In the genomic region with DNA sequence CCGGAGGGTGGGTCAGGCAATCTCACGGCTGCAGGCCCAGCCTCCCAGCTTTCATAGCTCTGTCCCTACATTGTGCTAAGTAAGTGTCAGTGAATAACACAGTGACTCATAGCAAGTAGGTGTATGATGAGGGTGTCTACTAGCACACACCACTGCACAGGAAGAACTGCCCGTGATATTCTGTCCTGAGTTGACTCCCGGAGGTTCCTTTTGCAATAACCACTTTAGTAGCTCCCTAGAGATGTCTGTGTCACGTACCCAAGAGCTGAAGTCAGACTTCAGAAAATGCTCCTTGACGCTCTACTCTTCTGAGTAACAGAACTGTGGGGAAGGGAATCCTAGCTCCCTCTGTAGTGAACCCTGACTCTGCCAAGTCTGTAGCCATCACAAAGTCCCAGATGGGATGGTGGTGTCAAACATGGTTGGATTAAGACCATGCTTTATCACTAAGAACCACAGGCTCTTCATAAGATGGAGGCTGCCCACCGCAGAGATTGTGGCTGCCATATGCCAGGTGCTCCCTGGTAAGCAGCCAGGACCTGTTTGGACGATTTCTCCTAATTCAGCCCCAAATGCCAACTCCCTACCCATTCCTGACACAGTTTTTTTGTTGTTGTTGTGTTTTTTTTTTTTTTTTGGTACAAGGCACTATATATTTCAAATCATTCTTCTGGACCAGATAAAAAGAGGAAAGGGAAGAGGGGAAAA, we compare ENCODE assay signal across 2 cellular contexts.
TF ChIP-seq lines count a peak whose summit lies in the region.

No MANE protein-coding gene starts in this region.

TF ChIP-seq in SK-N-SH treated with all-trans-retinoic acid at 6 μM for 48 hours, 23 proteins besides CTCF, POLR2A, EP300 and RAD21 (continued from another document):
- TF ChIP-seq ARNTL (CRISPR knock-in tag; IDR thresholded peaks at IDR 0.05; ENCODE audit: borderline replicate concordance, low read depth) (no peak), ZFP3 (CRISPR knock-in tag; IDR thresholded peaks at IDR 0.05) (no peak), ZFP30 (CRISPR knock-in tag; IDR thresholded peaks at IDR 0.05) (no peak)
- TF ChIP-seq, protein P1, sequence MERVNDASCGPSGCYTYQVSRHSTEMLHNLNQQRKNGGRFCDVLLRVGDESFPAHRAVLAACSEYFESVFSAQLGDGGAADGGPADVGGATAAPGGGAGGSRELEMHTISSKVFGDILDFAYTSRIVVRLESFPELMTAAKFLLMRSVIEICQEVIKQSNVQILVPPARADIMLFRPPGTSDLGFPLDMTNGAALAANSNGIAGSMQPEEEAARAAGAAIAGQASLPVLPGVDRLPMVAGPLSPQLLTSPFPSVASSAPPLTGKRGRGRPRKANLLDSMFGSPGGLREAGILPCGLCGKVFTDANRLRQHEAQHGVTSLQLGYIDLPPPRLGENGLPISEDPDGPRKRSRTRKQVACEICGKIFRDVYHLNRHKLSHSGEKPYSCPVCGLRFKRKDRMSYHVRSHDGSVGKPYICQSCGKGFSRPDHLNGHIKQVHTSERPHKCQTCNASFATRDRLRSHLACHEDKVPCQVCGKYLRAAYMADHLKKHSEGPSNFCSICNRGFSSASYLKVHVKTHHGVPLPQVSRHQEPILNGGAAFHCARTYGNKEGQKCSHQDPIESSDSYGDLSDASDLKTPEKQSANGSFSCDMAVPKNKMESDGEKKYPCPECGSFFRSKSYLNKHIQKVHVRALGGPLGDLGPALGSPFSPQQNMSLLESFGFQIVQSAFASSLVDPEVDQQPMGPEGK (CRISPR knock-in tag; IDR thresholded peaks at IDR 0.05; ENCODE audit: borderline replicate concordance), result no peak

TF ChIP-seq in SK-N-SH, 30 proteins besides CTCF, POLR2A, EP300 and RAD21 (continued from another document):
- TF ChIP-seq, protein P2, sequence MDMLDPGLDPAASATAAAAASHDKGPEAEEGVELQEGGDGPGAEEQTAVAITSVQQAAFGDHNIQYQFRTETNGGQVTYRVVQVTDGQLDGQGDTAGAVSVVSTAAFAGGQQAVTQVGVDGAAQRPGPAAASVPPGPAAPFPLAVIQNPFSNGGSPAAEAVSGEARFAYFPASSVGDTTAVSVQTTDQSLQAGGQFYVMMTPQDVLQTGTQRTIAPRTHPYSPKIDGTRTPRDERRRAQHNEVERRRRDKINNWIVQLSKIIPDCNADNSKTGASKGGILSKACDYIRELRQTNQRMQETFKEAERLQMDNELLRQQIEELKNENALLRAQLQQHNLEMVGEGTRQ (IDR thresholded peaks at IDR 0.05; ENCODE audit: borderline replicate concordance, low read depth, low read length), result no peak
- TF ChIP-seq GATA2 (CRISPR knock-in tag; IDR thresholded peaks at IDR 0.05), result no peak
- no peak for TF ChIP-seq SIN3A (IDR thresholded peaks at IDR 0.05; ENCODE audit: borderline replicate concordance, low read depth, low read length)
- no peak for TF ChIP-seq JUND (IDR thresholded peaks at IDR 0.05)
- TF ChIP-seq, protein P3, sequence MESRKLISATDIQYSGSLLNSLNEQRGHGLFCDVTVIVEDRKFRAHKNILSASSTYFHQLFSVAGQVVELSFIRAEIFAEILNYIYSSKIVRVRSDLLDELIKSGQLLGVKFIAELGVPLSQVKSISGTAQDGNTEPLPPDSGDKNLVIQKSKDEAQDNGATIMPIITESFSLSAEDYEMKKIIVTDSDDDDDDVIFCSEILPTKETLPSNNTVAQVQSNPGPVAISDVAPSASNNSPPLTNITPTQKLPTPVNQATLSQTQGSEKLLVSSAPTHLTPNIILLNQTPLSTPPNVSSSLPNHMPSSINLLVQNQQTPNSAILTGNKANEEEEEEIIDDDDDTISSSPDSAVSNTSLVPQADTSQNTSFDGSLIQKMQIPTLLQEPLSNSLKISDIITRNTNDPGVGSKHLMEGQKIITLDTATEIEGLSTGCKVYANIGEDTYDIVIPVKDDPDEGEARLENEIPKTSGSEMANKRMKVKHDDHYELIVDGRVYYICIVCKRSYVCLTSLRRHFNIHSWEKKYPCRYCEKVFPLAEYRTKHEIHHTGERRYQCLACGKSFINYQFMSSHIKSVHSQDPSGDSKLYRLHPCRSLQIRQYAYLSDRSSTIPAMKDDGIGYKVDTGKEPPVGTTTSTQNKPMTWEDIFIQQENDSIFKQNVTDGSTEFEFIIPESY (IDR thresholded peaks at IDR 0.05; ENCODE audit: borderline replicate concordance, low read depth), result no peak
- TF ChIP-seq, protein P4, sequence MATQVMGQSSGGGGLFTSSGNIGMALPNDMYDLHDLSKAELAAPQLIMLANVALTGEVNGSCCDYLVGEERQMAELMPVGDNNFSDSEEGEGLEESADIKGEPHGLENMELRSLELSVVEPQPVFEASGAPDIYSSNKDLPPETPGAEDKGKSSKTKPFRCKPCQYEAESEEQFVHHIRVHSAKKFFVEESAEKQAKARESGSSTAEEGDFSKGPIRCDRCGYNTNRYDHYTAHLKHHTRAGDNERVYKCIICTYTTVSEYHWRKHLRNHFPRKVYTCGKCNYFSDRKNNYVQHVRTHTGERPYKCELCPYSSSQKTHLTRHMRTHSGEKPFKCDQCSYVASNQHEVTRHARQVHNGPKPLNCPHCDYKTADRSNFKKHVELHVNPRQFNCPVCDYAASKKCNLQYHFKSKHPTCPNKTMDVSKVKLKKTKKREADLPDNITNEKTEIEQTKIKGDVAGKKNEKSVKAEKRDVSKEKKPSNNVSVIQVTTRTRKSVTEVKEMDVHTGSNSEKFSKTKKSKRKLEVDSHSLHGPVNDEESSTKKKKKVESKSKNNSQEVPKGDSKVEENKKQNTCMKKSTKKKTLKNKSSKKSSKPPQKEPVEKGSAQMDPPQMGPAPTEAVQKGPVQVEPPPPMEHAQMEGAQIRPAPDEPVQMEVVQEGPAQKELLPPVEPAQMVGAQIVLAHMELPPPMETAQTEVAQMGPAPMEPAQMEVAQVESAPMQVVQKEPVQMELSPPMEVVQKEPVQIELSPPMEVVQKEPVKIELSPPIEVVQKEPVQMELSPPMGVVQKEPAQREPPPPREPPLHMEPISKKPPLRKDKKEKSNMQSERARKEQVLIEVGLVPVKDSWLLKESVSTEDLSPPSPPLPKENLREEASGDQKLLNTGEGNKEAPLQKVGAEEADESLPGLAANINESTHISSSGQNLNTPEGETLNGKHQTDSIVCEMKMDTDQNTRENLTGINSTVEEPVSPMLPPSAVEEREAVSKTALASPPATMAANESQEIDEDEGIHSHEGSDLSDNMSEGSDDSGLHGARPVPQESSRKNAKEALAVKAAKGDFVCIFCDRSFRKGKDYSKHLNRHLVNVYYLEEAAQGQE (IDR thresholded peaks at IDR 0.05; ENCODE audit: low read depth, low read length), result no peak
- TF ChIP-seq RXRA (IDR thresholded peaks at IDR 0.05; ENCODE audit: borderline replicate concordance, low read depth), result no peak
